In the genomic region with DNA sequence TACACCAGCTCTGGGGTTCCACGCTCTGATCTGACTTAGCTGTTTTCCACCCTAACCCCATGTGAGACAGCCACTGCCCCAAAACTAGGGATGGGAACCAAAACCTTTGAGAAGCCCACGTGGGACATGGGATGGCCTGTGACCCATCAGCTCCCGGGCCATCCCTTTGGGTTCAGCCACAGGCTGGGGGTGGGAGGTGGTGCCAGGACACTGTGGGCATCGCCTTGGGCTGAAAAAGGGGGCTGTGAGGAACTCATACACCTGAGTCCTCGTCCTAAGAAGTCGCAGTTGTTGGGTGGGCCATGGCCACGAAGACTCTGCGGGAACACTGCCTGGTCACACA, we compare ENCODE assay signal across 15 cellular contexts.
DNase-seq lines count a peak whose midpoint lies in the region; ATAC-seq and TF ChIP-seq lines count a peak whose summit lies in the region.
"Had no signal": no experiment of that assay in that cellular context is flagged by ENCODE, and none has a peak within 500 bp of the region (broad histone marks: within the 10 kb centered on the region; RNA-seq: fewer than 3 reads in every experiment).

No MANE protein-coding gene starts in this region.

- no peaks in the 10 kb centered on the region for H3K27me3 ChIP-seq in neuronal stem cell (ENCODE audit: control insufficient read depth in 3 of 3, insufficient read depth in 3 of 3, low read depth in 1 of 3, low read length in 3 of 3)
- H3K27me3 ChIP-seq in CD4-positive, alpha-beta T cell (ENCODE audit: control insufficient read depth, insufficient read depth, low read length), result no peaks in the 10 kb centered on the region
- no peaks in the 10 kb centered on the region for H3K27me3 ChIP-seq in effector memory CD4-positive, alpha-beta T cell (replicated peaks; ENCODE audit: control insufficient read depth, insufficient read depth, low read length, poor library complexity, severe bottlenecking)

- POLR2A ChIA-PET in CD4-positive, alpha-beta T cell (lab: Charles Lee), result no interaction called here

- no peaks in the 10 kb centered on the region for H3K79me1 ChIP-seq in neuronal stem cell (ENCODE audit: low read depth, low read length)

- H3K4me1 ChIP-seq in neuronal stem cell (ENCODE audit: control insufficient read depth in 2 of 2, insufficient read depth in 1 of 2, low read depth in 1 of 2, low read length in 2 of 2), result peaks cover 3 to 4% of the 10 kb centered on the region in 2 donors
- no peaks in the 10 kb centered on the region for H3K4me1 ChIP-seq in effector memory CD4-positive, alpha-beta T cell (ENCODE audit: control insufficient read depth, insufficient read depth, low read length, poor library complexity, severe bottlenecking)
- H3K4me1 ChIP-seq: Caco-2 had no signal

- no peak for TF ChIP-seq CTCF in GM13977 (IDR thresholded peaks at IDR 0.05; ENCODE audit: extremely low read depth, insufficient read depth, missing control alignments)
- TF ChIP-seq CTCF in CD4-positive, alpha-beta T cell (IDR thresholded peaks at IDR 0.05), result no peak

- intact Hi-C loops in activated naive CD4-positive, alpha-beta T cell treated with anti-CD3 and anti-CD28 coated beads for 36 hours (cut with micrococcal nuclease), result loop anchor here (1.0 kb wide), 1 partner anchor 283 kb away; no protein-coding TSS in a partner anchor
- intact Hi-C loops in CD4-positive, alpha-beta T cell (cut with DNase I, micrococcal nuclease), result loop anchor here in 1 of 2 experiments (10.0 kb wide), 1 partner anchor 281 kb away; no protein-coding TSS in a partner anchor

- H3K27ac Mint-ChIP-seq in activated naive CD4-positive, alpha-beta T cell treated with anti-CD3 and anti-CD28 coated beads, Interleukin-2, amount 10 ng/mL, durations not matched to agents 7 days and 5 days, result no peak overlapping the region
- H3K27ac Mint-ChIP-seq in activated naive CD4-positive, alpha-beta T cell treated with anti-CD3 and anti-CD28 coated beads for 36 hours, result no peak overlapping the region
- no peak overlapping the region for H3K27ac Mint-ChIP-seq in CD4-positive, alpha-beta T cell
- H3K27ac Mint-ChIP-seq: CD8-positive, alpha-beta T cell had no signal

- no peak overlapping the region for H3K23ac ChIP-seq in neuronal stem cell (ENCODE audit: low read depth, low read length, poor library complexity)

- no peak overlapping the region for H3K4me2 ChIP-seq in neuronal stem cell (ENCODE audit: insufficient read depth, low read length, poor library complexity, severe bottlenecking)

- ATAC-seq in CD4-positive, alpha-beta T cell (ENCODE audit: poor library complexity), result no peak
- ATAC-seq: CD8-positive, alpha-beta T cell had no signal

- H2BK120ac ChIP-seq in neuronal stem cell (ENCODE audit: low read depth, low read length), result no peak overlapping the region

- no peak overlapping the region for H4K91ac ChIP-seq in neuronal stem cell (ENCODE audit: low read depth, low read length, poor library complexity)

- H2AFZ ChIP-seq in neuronal stem cell (ENCODE audit: low read length), result no peak overlapping the region
- H2AFZ ChIP-seq: GM23248 had no signal

- in situ Hi-C loops in GM13977 (cut with MboI; ENCODE audit: low pct_unique_long_range_greater_than_20kb, low sequenced_read_pairs, unreplicated experiment), result no loop called here

- no peaks in the 10 kb centered on the region for H3K9me3 ChIP-seq in neuronal stem cell (replicated peaks in 1 of 2; ENCODE audit: control insufficient read depth in 2 of 2, insufficient read depth in 1 of 2, low read depth in 1 of 2, low read length in 2 of 2)
- H3K9me3 ChIP-seq in CD4-positive, alpha-beta T cell (ENCODE audit: control insufficient read depth, low read length), result no peaks in the 10 kb centered on the region
- no peaks in the 10 kb centered on the region for H3K9me3 ChIP-seq in effector memory CD4-positive, alpha-beta T cell (ENCODE audit: control insufficient read depth, low read length)
- H3K9me3 ChIP-seq: Caco-2 had no signal

- H3K4me3 ChIP-seq in neuronal stem cell (ENCODE audit: low read length in 2 of 2), result no peak overlapping the region
- H3K4me3 ChIP-seq in effector memory CD4-positive, alpha-beta T cell (ENCODE audit: insufficient read depth, low read depth, low read length, poor library complexity, severe bottlenecking), result no peak overlapping the region
- H3K4me3 ChIP-seq: GM23248 had no signal

- no peak overlapping the region for H4K8ac ChIP-seq in neuronal stem cell (ENCODE audit: low read depth, low read length)

- H3K36me3 Mint-ChIP-seq in activated naive CD4-positive, alpha-beta T cell treated with anti-CD3 and anti-CD28 coated beads, Interleukin-2, amount 10 ng/mL, durations not matched to agents 7 days and 5 days, result no peaks in the 10 kb centered on the region
- no peaks in the 10 kb centered on the region for H3K36me3 Mint-ChIP-seq in activated naive CD4-positive, alpha-beta T cell treated with anti-CD3 and anti-CD28 coated beads for 36 hours (ENCODE audit: low read depth)
- H3K36me3 Mint-ChIP-seq in CD4-positive, alpha-beta T cell (ENCODE audit: low read depth), result no peaks in the 10 kb centered on the region
- H3K36me3 Mint-ChIP-seq: CD8-positive, alpha-beta T cell had no signal

- H3K27ac ChIP-seq in neuronal stem cell (replicated peaks; ENCODE audit: low read length), result no peak overlapping the region
- no peak overlapping the region for H3K27ac ChIP-seq in CD4-positive, alpha-beta T cell (ENCODE audit: low read depth, low read length)
- H3K27ac ChIP-seq in effector memory CD4-positive, alpha-beta T cell (ENCODE audit: insufficient read depth, low read length, poor library complexity, severe bottlenecking), result no peak overlapping the region
- H3K27ac ChIP-seq: GM23248 had no signal

- no peaks in the 10 kb centered on the region for H3K9me3 Mint-ChIP-seq in activated naive CD4-positive, alpha-beta T cell treated with anti-CD3 and anti-CD28 coated beads, Interleukin-2, amount 10 ng/mL, durations not matched to agents 7 days and 5 days
- no peaks in the 10 kb centered on the region for H3K9me3 Mint-ChIP-seq in activated naive CD4-positive, alpha-beta T cell treated with anti-CD3 and anti-CD28 coated beads for 36 hours
- no peaks in the 10 kb centered on the region for H3K9me3 Mint-ChIP-seq in CD4-positive, alpha-beta T cell
- H3K9me3 Mint-ChIP-seq: CD8-positive, alpha-beta T cell had no signal

- H3K36me3 ChIP-seq in neuronal stem cell (replicated peaks in 1 of 2; ENCODE audit: control insufficient read depth in 2 of 2, insufficient read depth in 2 of 2, low read length in 2 of 2), result no peaks in the 10 kb centered on the region
- H3K36me3 ChIP-seq in effector memory CD4-positive, alpha-beta T cell (ENCODE audit: control insufficient read depth, insufficient read depth, low read length), result no peaks in the 10 kb centered on the region

- CTCF ChIA-PET in activated naive CD4-positive, alpha-beta T cell treated with anti-CD3 and anti-CD28 coated beads, Interleukin-2, amount 10 ng/mL, durations not matched to agents 7 days and 5 days (lab: Charles Lee), result no interaction called here
- CTCF ChIA-PET in activated naive CD4-positive, alpha-beta T cell treated with anti-CD3 and anti-CD28 coated beads for 36 hours (lab: Charles Lee), result no interaction called here
- CTCF ChIA-PET in CD4-positive, alpha-beta T cell (lab: Charles Lee), result no interaction called here

- H3K18ac ChIP-seq in neuronal stem cell (ENCODE audit: low read length), result peak overlapping the region; percentile 24

- DNase-seq in activated naive CD4-positive, alpha-beta T cell treated with anti-CD3 and anti-CD28 coated beads, Interleukin-2, amount 10 ng/mL, durations not matched to agents 7 days and 5 days, result peak; percentile 13
- no peak for DNase-seq in activated naive CD4-positive, alpha-beta T cell treated with anti-CD3 and anti-CD28 coated beads for 36 hours
- peak; percentile 12 for DNase-seq in GM13977 (ENCODE audit: low spot score)
- no peak for DNase-seq in neuronal stem cell (ENCODE audit: low spot score)
- no peak for DNase-seq in CD4-positive, alpha-beta T cell
- no peak for DNase-seq in effector memory CD4-positive, alpha-beta T cell
- DNase-seq: 8988T; C1 segment of cervical spinal cord; Caco-2; CD8-positive, alpha-beta T cell; DMS153; DND-41; GM23248; H7; HCEC 1CT had no signal

- no peak overlapping the region for H3K4me3 Mint-ChIP-seq in activated naive CD4-positive, alpha-beta T cell treated with anti-CD3 and anti-CD28 coated beads, Interleukin-2, amount 10 ng/mL, durations not matched to agents 7 days and 5 days
- H3K4me3 Mint-ChIP-seq in activated naive CD4-positive, alpha-beta T cell treated with anti-CD3 and anti-CD28 coated beads for 36 hours, result no peak overlapping the region
- no peak overlapping the region for H3K4me3 Mint-ChIP-seq in CD4-positive, alpha-beta T cell
- H3K4me3 Mint-ChIP-seq: CD8-positive, alpha-beta T cell had no signal

- no CpG with 5 or more reads among the region's 8 CpGs for WGBS in neuronal stem cell (ENCODE audit: extremely low coverage in 2 of 2, insufficient read length in 2 of 2, insufficient replicate concordance in 1 of 2), 2 donors

- peaks cover 17% of the 10 kb centered on the region for H3K27me3 Mint-ChIP-seq in activated naive CD4-positive, alpha-beta T cell treated with anti-CD3 and anti-CD28 coated beads, Interleukin-2, amount 10 ng/mL, durations not matched to agents 7 days and 5 days
- no peaks in the 10 kb centered on the region for H3K27me3 Mint-ChIP-seq in activated naive CD4-positive, alpha-beta T cell treated with anti-CD3 and anti-CD28 coated beads for 36 hours (ENCODE audit: low read depth)
- no peaks in the 10 kb centered on the region for H3K27me3 Mint-ChIP-seq in CD4-positive, alpha-beta T cell

- H3K4ac ChIP-seq in neuronal stem cell (ENCODE audit: low read length), result no peak overlapping the region

- H2BK12ac ChIP-seq in neuronal stem cell (ENCODE audit: low read length), result peak overlapping the region; percentile 46

- H3K9ac ChIP-seq in neuronal stem cell (ENCODE audit: low read depth, low read length, poor library complexity), result no peak overlapping the region
- H3K9ac ChIP-seq: GM23248 had no signal

- H2BK15ac ChIP-seq in neuronal stem cell (ENCODE audit: low read length), result peak overlapping the region; percentile 45

- H3K4me1 Mint-ChIP-seq in activated naive CD4-positive, alpha-beta T cell treated with anti-CD3 and anti-CD28 coated beads, Interleukin-2, amount 10 ng/mL, durations not matched to agents 7 days and 5 days, result no peaks in the 10 kb centered on the region
- H3K4me1 Mint-ChIP-seq in activated naive CD4-positive, alpha-beta T cell treated with anti-CD3 and anti-CD28 coated beads for 36 hours (ENCODE audit: low read depth), result no peaks in the 10 kb centered on the region
- no peaks in the 10 kb centered on the region for H3K4me1 Mint-ChIP-seq in CD4-positive, alpha-beta T cell (ENCODE audit: low read depth)

- H2AK5ac ChIP-seq in neuronal stem cell (ENCODE audit: low read depth, low read length), result peak overlapping the region; percentile 92

- no peak overlapping the region for H2BK5ac ChIP-seq in neuronal stem cell (ENCODE audit: low read length)

- H3K14ac ChIP-seq in neuronal stem cell (ENCODE audit: low read length), result peak overlapping the region; percentile 64

Comparison
In these comparisons a context has a peak if more than half of its experiments do, and no peak if none do; other contexts are left out.
1. DNase-seq: peak in activated naive CD4-positive, alpha-beta T cell treated with anti-CD3 and anti-CD28 coated beads, Interleukin-2, amount 10 ng/mL, durations not matched to agents 7 days and 5 days (single experiment) and GM13977 (single experiment); none in activated naive CD4-positive, alpha-beta T cell treated with anti-CD3 and anti-CD28 coated beads for 36 hours (single experiment), neuronal stem cell (single experiment), CD4-positive, alpha-beta T cell (0 of 10) and effector memory CD4-positive, alpha-beta T cell (0 of 3).